Comparison of ENCODE assay signal across 28 cellular contexts in the genomic region with DNA sequence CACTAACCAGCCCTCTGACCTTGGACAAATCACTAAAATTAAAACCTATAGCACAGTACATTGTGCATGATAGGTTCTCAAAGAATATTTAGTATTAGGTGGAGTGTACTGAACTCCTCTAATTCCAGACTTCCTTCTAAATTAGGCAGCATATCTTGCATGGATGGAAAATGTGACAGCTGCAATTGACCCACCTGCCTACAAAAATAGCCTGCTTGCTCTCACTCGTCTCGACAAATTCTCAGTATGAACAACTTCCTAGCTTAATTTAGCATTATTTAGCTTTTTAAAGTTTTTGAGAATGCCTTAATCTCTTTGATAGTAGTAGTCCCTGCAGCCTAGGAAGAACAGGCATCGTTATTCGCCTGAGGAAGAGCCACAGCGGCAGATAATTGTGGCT.
"Had no signal": no experiment of that assay in that cellular context is flagged by ENCODE, and none has a peak within 500 bp of the region (broad histone marks: within the 10 kb centered on the region; RNA-seq: fewer than 3 reads in every experiment).

No MANE protein-coding gene starts in this region.

- DNase-seq: Karpas-422, Kasumi-1, MM.1S, MV-4-11, NCI-H1048, NCI-H1092, NCI-H1105, NCI-H1105 treated with DMSO at 0.1 percent for 48 hours, NCI-H1417, NCI-H1417 treated with DMSO at 0.1 percent for 48 hours, NCI-H1436, NCI-H1436 treated with DMSO at 0.1 percent for 48 hours, NCI-H146, NCI-H1694, NCI-H1694 treated with DMSO at 0.1 percent for 48 hours, NCI-H187, NCI-H187 treated with DMSO at 0.1 percent for 48 hours, NCI-H1930, NCI-H2029, NCI-H2029 treated with DMSO at 0.1 percent for 48 hours, NCI-H2081 treated with DMSO at 0.1 percent for 48 hours, NCI-H2107, NCI-H2171, NCI-H2227 treated with DMSO at 0.1 percent for 48 hours, NCI-H345, NCI-H510A, NCI-H510A treated with DMSO at 0.1 percent for 48 hours, NCI-H524 had no signal
